ENCODE assay signal across 9 cellular contexts in the genomic region with DNA sequence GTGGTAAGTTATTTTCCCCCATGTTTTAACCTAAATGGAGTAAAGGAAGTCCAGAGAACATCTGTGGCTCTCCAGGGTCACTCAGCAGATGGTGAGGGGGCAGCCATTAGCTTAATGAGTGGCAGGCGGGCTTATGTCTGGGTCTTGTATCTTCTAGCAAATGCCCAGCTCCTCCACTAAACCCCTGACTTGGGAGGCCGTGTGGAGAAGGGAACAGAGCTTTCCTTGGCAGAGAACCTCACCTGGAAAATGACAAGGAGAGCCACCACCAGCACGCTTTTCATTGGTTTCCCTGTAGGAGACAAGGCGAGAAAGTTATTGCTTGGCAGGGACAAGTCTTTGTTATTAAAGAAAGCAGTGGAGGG. TPM values are rescaled to one million over a fixed set of nuclear protein-coding genes. Genes with fewer than 3 reads are reported as not detected.
A peak's percentile ranks its signal among the peaks of the same experiment; 100 is the strongest.
DNase-seq lines count a peak whose midpoint lies in the region; TF ChIP-seq lines count a peak whose summit lies in the region.
"Had no signal": no experiment of that assay in that cellular context is flagged by ENCODE, and none has a peak within 500 bp of the region (broad histone marks: within the 10 kb centered on the region; RNA-seq: fewer than 3 reads in every experiment).

No MANE protein-coding gene starts in this region.

- H2AFZ ChIP-seq in osteoblast (ENCODE audit: low read length): no peak overlapping the region

- H3K27ac ChIP-seq in BLaER1 (peak overlapping the region; percentile 96), angular gyrus (ENCODE audit: low read depth, low read length) (peak overlapping the region; percentile 41), osteoblast (ENCODE audit: low read depth, low read length) (peak overlapping the region; percentile 94), colonic mucosa (no peak overlapping the region)

- TF ChIP-seq CTCF in GM13977 (IDR thresholded peaks at IDR 0.05; ENCODE audit: extremely low read depth, insufficient read depth, missing control alignments) (no peak), osteoblast (IDR thresholded peaks at IDR 0.05; ENCODE audit: extremely low read depth, low read depth, low read length) (no peak), colonic mucosa (IDR thresholded peaks at IDR 0.05) (no peak)

- H3K4me2 ChIP-seq in BLaER1 (peak overlapping the region; percentile 98), osteoblast (ENCODE audit: insufficient read depth, low read length) (no peak overlapping the region)

- no peak overlapping the region for H3K4me3 ChIP-seq in BLaER1
- no peak overlapping the region for H3K4me3 ChIP-seq in osteoblast (ENCODE audit: insufficient read depth, low read length)
- no peak overlapping the region for H3K4me3 ChIP-seq in H7 (ENCODE audit: insufficient read depth, low read depth, low read length)
- H3K4me3 ChIP-seq in colonic mucosa: no peak overlapping the region

- intact Hi-C loops in colonic mucosa (cut with DNase I): no loop called here

- no peaks in the 10 kb centered on the region for H3K27me3 ChIP-seq in BLaER1
- H3K27me3 ChIP-seq in osteoblast (ENCODE audit: insufficient read depth, low read length): no peaks in the 10 kb centered on the region
- peaks cover 2% of the 10 kb centered on the region; the same call in 1 of the 2 replicates for H3K27me3 ChIP-seq in H7 (ENCODE audit: control insufficient read depth, insufficient read depth, low read length)
- no peaks in the 10 kb centered on the region for H3K27me3 ChIP-seq in colonic mucosa

- peaks cover 99% of the 10 kb centered on the region for H3K4me1 ChIP-seq in BLaER1
- H3K4me1 ChIP-seq in osteoblast (ENCODE audit: insufficient read depth, low read length): peaks cover 47% of the 10 kb centered on the region
- peaks cover 13% of the 10 kb centered on the region for H3K4me1 ChIP-seq in colonic mucosa

- no peaks in the 10 kb centered on the region for H3K9me3 ChIP-seq in BLaER1
- no peaks in the 10 kb centered on the region for H3K9me3 ChIP-seq in osteoblast (ENCODE audit: low read depth, low read length)
- H3K9me3 ChIP-seq in colonic mucosa: no peaks in the 10 kb centered on the region

- H3K79me2 ChIP-seq in osteoblast (ENCODE audit: insufficient read depth, low read length): peaks cover 5% of the 10 kb centered on the region

- DNase-seq in GM13977 (ENCODE audit: low spot score) (peak; percentile 1), osteoblast (ENCODE audit: insufficient read length, low spot score, missing footprints) (peak; percentile 46), globus pallidus (ENCODE audit: low spot score) (no peak), NCI-H187 treated with DMSO at 0.1 percent for 48 hours (lab: John Stamatoyannopoulos, UW) (no peak), H7 (no peak), colonic mucosa (no peak)
- DNase-seq: left colon had no signal

- in situ Hi-C loops in GM13977 (cut with MboI; ENCODE audit: low pct_unique_long_range_greater_than_20kb, low sequenced_read_pairs, unreplicated experiment): no loop called here

- H4K20me1 ChIP-seq in BLaER1: no peaks in the 10 kb centered on the region
- H4K20me1 ChIP-seq in osteoblast (ENCODE audit: insufficient read depth, low read length): no peaks in the 10 kb centered on the region

- H3K9ac ChIP-seq in BLaER1: peak overlapping the region; percentile 77; the same call in 1 of the 2 replicates
- no peak overlapping the region for H3K9ac ChIP-seq in colonic mucosa (ENCODE audit: low read depth in 2 of 2, low read length in 2 of 2)

- H3K36me3 ChIP-seq in BLaER1 (peaks cover 5% of the 10 kb centered on the region; the same call in 1 of the 2 replicates), osteoblast (ENCODE audit: insufficient read depth, low read length) (no peaks in the 10 kb centered on the region), H7 (replicated peaks; ENCODE audit: control insufficient read depth, insufficient read depth, low read length) (no peaks in the 10 kb centered on the region), colonic mucosa (no peaks in the 10 kb centered on the region)

RNA-seq across cellular contexts. Expression of a gene that starts 6.6 kb away (rescaled TPM):
- total RNA-seq in osteoblast: not detected in 2 replicates
- total RNA-seq in H7 (2014; rRNA removed; shearing (Covaris generic)): 1.1 TPM in 1 of 2 replicates, not detected in the other
- total RNA-seq in colonic mucosa: 1 to 10 TPM in 1 of 2 donors, under 1 TPM in 1; 0.72 to 1.9 TPM

RNA-seq across cellular contexts. Expression of a gene that starts 57.2 kb away (rescaled TPM):
- total RNA-seq in osteoblast: under 0.01 and 0.29 TPM in 2 replicates
- total RNA-seq in H7 (2014; rRNA removed; shearing (Covaris generic)): 0.14 and 0.18 TPM in 2 replicates
- 10 to 100 TPM in 1 of 2 donors, 1 to 10 TPM in 1; 8.8 to 20.4 TPM for total RNA-seq in colonic mucosa

Comparison
In these comparisons a context has a peak if more than half of its experiments do, and no peak if none do; other contexts are left out.
1. DNase-seq: peak in GM13977 (single experiment) and osteoblast (single experiment); none in globus pallidus (single experiment), NCI-H187 treated with DMSO at 0.1 percent for 48 hours (single experiment), H7 (single experiment) and colonic mucosa (single experiment).